9 cellular contexts compared by ENCODE assay signal in the genomic region with DNA sequence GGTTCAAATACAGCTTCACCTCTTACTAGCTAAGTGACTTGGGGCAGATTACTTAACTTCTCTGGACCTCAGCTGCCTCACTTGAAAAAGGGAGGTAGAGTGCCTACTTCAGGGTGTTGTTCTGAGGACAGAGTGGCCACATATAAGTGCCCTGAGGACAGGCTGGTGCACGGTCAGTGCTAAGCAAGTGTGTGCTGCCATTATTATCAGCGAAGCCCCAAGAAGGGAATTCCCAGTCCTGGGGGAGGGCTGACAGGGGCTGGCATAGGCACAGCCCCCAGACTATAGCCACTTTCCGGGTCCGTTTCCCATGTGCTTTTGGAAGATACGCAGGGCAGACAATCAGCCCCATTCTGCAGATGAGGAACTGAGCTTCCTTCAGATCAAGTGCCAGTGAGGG. TPM values are rescaled to one million over a fixed set of nuclear protein-coding genes. Genes with fewer than 3 reads are reported as not detected.
DNase-seq lines count a peak whose midpoint lies in the region; ATAC-seq and TF ChIP-seq lines count a peak whose summit lies in the region.
"Had no signal": no experiment of that assay in that cellular context is flagged by ENCODE, and none has a peak within 500 bp of the region (broad histone marks: within the 10 kb centered on the region; RNA-seq: fewer than 3 reads in every experiment).

No MANE protein-coding gene starts in this region.

- intact Hi-C loops in activated CD4-positive, alpha-beta T cell treated with anti-CD3 and anti-CD28 coated beads for 36 hours (cut with DNase I, micrococcal nuclease) = loop anchor here in 1 of 2 experiments (2.0 kb wide), 1 partner anchor 36 kb away; no protein-coding TSS in a partner anchor
- intact Hi-C loops in ascending aorta (cut with DNase I) = loop anchor here (2.0 kb wide), 1 partner anchor 20 kb away; no protein-coding TSS in a partner anchor

- H3K9me3 Mint-ChIP-seq in activated CD4-positive, alpha-beta T cell treated with anti-CD3 and anti-CD28 coated beads for 36 hours (ENCODE audit: low read depth) = no peaks in the 10 kb centered on the region
- no peaks in the 10 kb centered on the region for H3K9me3 Mint-ChIP-seq in memory B cell

- H3K4me3 Mint-ChIP-seq in activated CD4-positive, alpha-beta T cell treated with anti-CD3 and anti-CD28 coated beads for 36 hours = peak overlapping the region; percentile 87
- no peak overlapping the region for H3K4me3 Mint-ChIP-seq in memory B cell

- peaks cover 0 to 3% of the 10 kb centered on the region in 2 donors for H3K36me3 ChIP-seq in ascending aorta

- POLR2A ChIA-PET in activated CD4-positive, alpha-beta T cell treated with anti-CD3 and anti-CD28 coated beads for 36 hours (lab: Charles Lee) = interaction anchor here (0.6 to 1.7 kb wide), 5 partner anchors 9 to 1154 kb away, joined by 3 to 9 read pairs (median 3); no protein-coding TSS in a partner anchor

- CTCF ChIA-PET in activated CD4-positive, alpha-beta T cell treated with anti-CD3 and anti-CD28 coated beads for 36 hours (lab: Charles Lee) = interaction anchor here (0.5 to 3.5 kb wide), 6 partner anchors 10 to 238 kb away, joined by 3 to 12 read pairs (median 5); a partner anchor contains a TSS

- TF ChIP-seq CTCF in ascending aorta (IDR thresholded peaks at IDR 0.05) = no peak

- ATAC-seq in activated CD4-positive, alpha-beta T cell treated with anti-CD3 and anti-CD28 coated beads for 36 hours = no peak
- no peak for ATAC-seq in memory B cell (ENCODE audit: low read depth)
- ATAC-seq in GM19463 (IDR thresholded peaks at IDR 0.05; ENCODE audit: unreplicated experiment) = no peak

- H3K4me3 ChIP-seq in ascending aorta = peak overlapping the region; percentile 100

- peaks cover 14 to 40% of the 10 kb centered on the region in 2 donors for H3K4me1 ChIP-seq in ascending aorta

- H3K27ac ChIP-seq in ascending aorta (peak overlapping the region; percentile 100), temporal lobe (ENCODE audit: low read depth, low read length) (peak overlapping the region; percentile 96)

- H3K9me3 ChIP-seq in ascending aorta = no peaks in the 10 kb centered on the region

- no peaks in the 10 kb centered on the region for H3K27me3 ChIP-seq in ascending aorta

- peak overlapping the region; percentile 75 for H3K27ac Mint-ChIP-seq in activated CD4-positive, alpha-beta T cell treated with anti-CD3 and anti-CD28 coated beads for 36 hours
- H3K27ac Mint-ChIP-seq in memory B cell = peak overlapping the region; percentile 14

- H3K4me1 Mint-ChIP-seq in activated CD4-positive, alpha-beta T cell treated with anti-CD3 and anti-CD28 coated beads for 36 hours = peaks cover 59% of the 10 kb centered on the region
- H3K4me1 Mint-ChIP-seq in memory B cell = peaks cover 46% of the 10 kb centered on the region

- H3K36me3 Mint-ChIP-seq in activated CD4-positive, alpha-beta T cell treated with anti-CD3 and anti-CD28 coated beads for 36 hours (ENCODE audit: low read depth) = peaks cover 10% of the 10 kb centered on the region
- no peaks in the 10 kb centered on the region for H3K36me3 Mint-ChIP-seq in memory B cell

- no peaks in the 10 kb centered on the region for H3K27me3 Mint-ChIP-seq in activated CD4-positive, alpha-beta T cell treated with anti-CD3 and anti-CD28 coated beads for 36 hours
- H3K27me3 Mint-ChIP-seq in memory B cell = no peaks in the 10 kb centered on the region

- no peak for DNase-seq in activated CD4-positive, alpha-beta T cell treated with anti-CD3 and anti-CD28 coated beads for 36 hours
- DNase-seq in activated CD4-positive, alpha-beta T cell treated with anti-CD3 and anti-CD28 coated beads for 4 hours = no peak
- DNase-seq in ascending aorta (ENCODE audit: low spot score in 2 of 2) (no peak), memory B cell (ENCODE audit: low spot score in 2 of 2) (no peak), NCI-H2196 (lab: John Stamatoyannopoulos, UW; ENCODE audit: unreplicated experiment) (no peak)
- no peak for DNase-seq in stimulated activated naive CD4-positive, alpha-beta T cell (lab: John Stamatoyannopoulos, UW)
- DNase-seq: KG1 had no signal

RNA-seq across cellular contexts. Expression of a gene that starts 2.5 kb away (rescaled TPM):
- 10 to 100 TPM; 17.5 to 20.9 TPM for total RNA-seq in activated CD4-positive, alpha-beta T cell treated with anti-CD3 and anti-CD28 coated beads for 36 hours
- 67.9 TPM for total RNA-seq in ascending aorta
- total RNA-seq in temporal lobe = 14.3 TPM

RNA-seq across cellular contexts. Expression of a gene that starts 4.3 kb away (rescaled TPM):
- total RNA-seq in activated CD4-positive, alpha-beta T cell treated with anti-CD3 and anti-CD28 coated beads for 36 hours = not detected
- total RNA-seq in ascending aorta (not detected), temporal lobe (not detected)

RNA-seq across cellular contexts. Expression of a gene that starts 7.2 kb away (rescaled TPM):
- 100 to 1,000 TPM; 193 to 203 TPM for total RNA-seq in activated CD4-positive, alpha-beta T cell treated with anti-CD3 and anti-CD28 coated beads for 36 hours
- total RNA-seq in ascending aorta = 69.5 TPM
- total RNA-seq in temporal lobe = 50.2 TPM

RNA-seq across cellular contexts. Expression of a gene that starts 32.1 kb away (rescaled TPM):
- total RNA-seq in activated CD4-positive, alpha-beta T cell treated with anti-CD3 and anti-CD28 coated beads for 36 hours = 1 to 10 TPM; 7.8 to 8.7 TPM
- 5.0 TPM for total RNA-seq in ascending aorta
- total RNA-seq in temporal lobe = 15.7 TPM

RNA-seq across cellular contexts. Expression of a gene that starts 37.6 kb away (rescaled TPM):
- 10 to 100 TPM in 1 of 2 experiments, 1 to 10 TPM in 1; 6.9 to 10.6 TPM for total RNA-seq in activated CD4-positive, alpha-beta T cell treated with anti-CD3 and anti-CD28 coated beads for 36 hours
- 0.32 TPM for total RNA-seq in ascending aorta
- total RNA-seq in temporal lobe = 3.7 TPM
